ENCODE assay signal across 35 cellular contexts in the genomic region with DNA sequence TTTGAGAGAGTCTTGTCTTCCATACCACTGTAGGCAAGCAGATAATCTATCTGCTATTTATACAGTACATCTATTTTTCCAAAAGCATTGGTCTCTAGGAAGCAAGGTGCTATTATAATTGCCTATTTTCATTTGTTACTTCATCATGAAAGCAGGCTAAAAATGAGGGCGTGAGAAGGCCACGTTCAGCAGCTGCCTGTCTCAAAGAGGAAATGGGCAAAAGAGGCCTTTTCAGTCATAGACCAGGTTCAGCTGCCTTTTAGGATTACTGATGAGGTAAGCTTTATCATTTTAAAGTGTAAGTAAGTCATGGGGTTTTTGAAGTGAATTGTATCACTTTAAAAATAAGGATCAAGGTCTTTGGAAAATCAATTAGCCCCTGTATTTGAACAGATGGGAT.
"Had no signal": no experiment of that assay in that cellular context is flagged by ENCODE, and none has a peak within 500 bp of the region (broad histone marks: within the 10 kb centered on the region; RNA-seq: fewer than 3 reads in every experiment).

No MANE protein-coding gene starts in this region.

- H3K27me3 Mint-ChIP-seq: activated B cell treated with CpG ODN at 0.5 μM for 24 hours; activated CD4-positive, alpha-beta memory T cell treated with anti-CD3 and anti-CD28 coated beads for 36 hours had no signal

- H3K4me1 Mint-ChIP-seq: activated B cell treated with CpG ODN at 0.5 μM for 24 hours had no signal

- H3K4me2 ChIP-seq: PC-9 had no signal

- H3K36me3 ChIP-seq: adrenal gland, breast epithelium, MG63 had no signal

- H3K4me3 ChIP-seq: adrenal gland, body of pancreas, breast epithelium, MG63, PC-9 had no signal

- H3K27me3 ChIP-seq: adrenal gland, body of pancreas, breast epithelium, MG63 had no signal

- ATAC-seq: activated naive CD4-positive, alpha-beta T cell treated with anti-CD3 and anti-CD28 coated beads, Interleukin-2, amount 50 U/mL, for 72 hours; activated T-cell treated with anti-CD3 and anti-CD28 coated beads, Interleukin-2, amount 50 U/mL, for 4 hours; body of pancreas had no signal

- H3K4me3 Mint-ChIP-seq: activated B cell treated with CpG ODN at 0.5 μM for 24 hours; activated CD4-positive, alpha-beta memory T cell treated with anti-CD3 and anti-CD28 coated beads for 36 hours; activated naive CD4-positive, alpha-beta T cell treated with anti-CD3 and anti-CD28 coated beads for 36 hours; activated T-cell treated with anti-CD3 and anti-CD28 coated beads, Interleukin-2, amount 50 U/mL, for 4 hours; activated T-helper 1 cell treated with anti-CD3 and anti-CD28 coated beads, Interleukin-12 subunit alpha, Interleukin-12 subunit beta, Interleukin-2, Interleukin-4 antibody, amounts not matched to agents 30 ng/mL and 10 ng/mL and 1 ng/mL, durations not matched to agents 14 hours and 24 hours and 36 hours had no signal

- H2AFZ ChIP-seq: PC-9 had no signal

- H3K36me3 Mint-ChIP-seq: activated CD4-positive, alpha-beta memory T cell treated with anti-CD3 and anti-CD28 coated beads for 36 hours; activated naive CD4-positive, alpha-beta T cell treated with anti-CD3 and anti-CD28 coated beads, Interleukin-2, amount 50 U/mL, for 72 hours had no signal

- H3K27ac ChIP-seq: adrenal gland, body of pancreas, breast epithelium, PC-9, VCaP had no signal

- H3K4me1 ChIP-seq: adrenal gland, breast epithelium had no signal

- H3K9me3 Mint-ChIP-seq: activated B cell treated with CpG ODN at 0.5 μM for 24 hours; activated CD4-positive, alpha-beta memory T cell treated with anti-CD3 and anti-CD28 coated beads for 36 hours; activated naive CD4-positive, alpha-beta T cell treated with anti-CD3 and anti-CD28 coated beads for 36 hours; activated T-cell treated with anti-CD3 and anti-CD28 coated beads, Interleukin-2, amount 50 U/mL, for 4 hours; activated T-helper 1 cell treated with anti-CD3 and anti-CD28 coated beads, Interleukin-12 subunit alpha, Interleukin-12 subunit beta, Interleukin-2, Interleukin-4 antibody, amounts not matched to agents 30 ng/mL and 10 ng/mL and 1 ng/mL, durations not matched to agents 14 hours and 24 hours and 36 hours had no signal

- H3K27ac Mint-ChIP-seq: activated B cell treated with CpG ODN at 0.5 μM for 24 hours; activated CD4-positive, alpha-beta memory T cell treated with anti-CD3 and anti-CD28 coated beads for 36 hours; activated naive CD4-positive, alpha-beta T cell treated with anti-CD3 and anti-CD28 coated beads for 36 hours; activated naive CD4-positive, alpha-beta T cell treated with anti-CD3 and anti-CD28 coated beads, Interleukin-2, amount 50 U/mL, for 72 hours; activated T-helper 1 cell treated with anti-CD3 and anti-CD28 coated beads, Interleukin-12 subunit alpha, Interleukin-12 subunit beta, Interleukin-2, Interleukin-4 antibody, amounts not matched to agents 30 ng/mL and 10 ng/mL and 1 ng/mL, durations not matched to agents 14 hours and 24 hours and 36 hours had no signal

- H3K9me3 ChIP-seq: adrenal gland, body of pancreas, breast epithelium, MG63 had no signal

- DNase-seq: activated B cell treated with CpG ODN at 0.5 μM for 24 hours; activated CD4-positive, alpha-beta memory T cell treated with anti-CD3 and anti-CD28 coated beads for 36 hours; activated CD4-positive, alpha-beta T cell treated with anti-CD3 and anti-CD28 coated beads for 4 hours; activated CD4-positive, alpha-beta T cell treated with anti-CD3 and anti-CD28 coated beads, Interleukin-2, amount 50 U/mL, for 1 hour; activated CD4-positive, CD25-positive, alpha-beta regulatory T cell treated with anti-CD3 and anti-CD28 coated beads, Interleukin-2, amount 50 U/mL, for 72 hours; activated CD8-positive, alpha-beta memory T cell treated with anti-CD3 and anti-CD28 coated beads, Interleukin-2, amount 50 U/mL, for 4 hours; activated gamma-delta T cell treated with Interleukin-2 at 50 U/mL for 16 hours; activated naive CD4-positive, alpha-beta T cell treated with anti-CD3 and anti-CD28 coated beads for 36 hours; activated T-cell treated with anti-CD3 and anti-CD28 coated beads for 4 hours; activated T-cell treated with anti-CD3 and anti-CD28 coated beads, Interleukin-2, amount 50 U/mL, for 4 hours; adrenal gland; body of pancreas; Kasumi-1; KG1; MG63; NCI-H1105; NCI-H1417 treated with DMSO at 0.1 percent for 48 hours; NCI-H1694 treated with DMSO at 0.1 percent for 48 hours; NCI-H2029; NCI-H2107; NCI-H226; NCI-H446 treated with DMSO at 0.1 percent for 48 hours; NCI-H524; NCI-H774; NK-92 treated with Interleukin-12 subunit alpha and Interleukin-12 subunit beta, amount 100 ng/mL, for 24 hours; PC-9; Right ventricle myocardium superior; SW 1271; T-helper 1 cell; T-helper 2 cell; T-helper 9 cell had no signal
